8 cellular contexts compared by ENCODE assay signal in the genomic region with DNA sequence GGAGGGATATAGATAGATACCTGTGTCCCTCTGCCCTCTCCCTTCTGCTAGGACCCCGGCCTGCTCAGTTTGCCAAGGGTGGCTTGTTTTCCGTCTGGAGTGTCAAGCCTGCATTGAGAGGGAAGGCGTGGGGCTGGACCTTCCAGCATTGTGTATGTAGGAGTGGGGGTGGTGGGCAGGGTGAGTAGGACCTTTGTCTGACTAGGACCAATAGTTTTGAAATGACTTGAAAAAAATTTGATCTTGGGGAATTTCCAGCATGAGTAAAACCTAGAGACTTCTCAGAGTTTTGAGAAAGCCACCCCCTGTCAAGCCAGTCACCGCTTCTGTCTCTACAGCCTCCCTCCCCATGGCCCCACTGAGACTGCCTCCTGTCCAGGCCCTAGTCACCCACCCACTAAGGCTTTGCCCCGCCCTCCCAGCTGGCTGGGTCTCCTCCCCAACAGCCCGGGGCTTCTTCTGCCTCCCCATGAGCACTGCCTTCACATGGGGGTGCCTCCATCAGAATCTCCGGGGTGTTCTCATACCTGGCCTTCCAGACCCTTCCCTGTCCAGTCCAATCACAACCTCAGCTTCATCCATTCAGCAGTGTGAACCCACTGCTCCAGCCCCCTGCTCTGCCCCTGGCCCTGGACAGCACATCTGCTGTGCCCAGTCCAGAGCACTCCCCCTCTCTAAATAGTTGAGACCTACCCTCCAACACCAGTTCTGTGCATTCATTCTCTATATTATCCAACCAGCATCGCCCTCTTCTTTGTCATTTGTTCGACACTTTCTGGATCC.
DNase-seq lines count a peak whose midpoint lies in the region; ATAC-seq lines count a peak whose summit lies in the region.

No MANE protein-coding gene starts in this region.

- H3K36me3 Mint-ChIP-seq in memory B cell = peaks cover 8% of the 10 kb centered on the region

- no peak overlapping the region for H3K4me3 Mint-ChIP-seq in memory B cell

- peak; percentile 85 for DNase-seq in stimulated activated naive CD4-positive, alpha-beta T cell treated with Interleukin-2 at 50 U/mL for 16 hours (lab: John Stamatoyannopoulos, UW)
- DNase-seq in stimulated activated naive CD4-positive, alpha-beta T cell (lab: John Stamatoyannopoulos, UW) = no peak
- peak in 2 of 3 experiments; percentile 69 to 71 for DNase-seq in activated CD8-positive, alpha-beta memory T cell treated with anti-CD3 and anti-CD28 coated beads for 48 hours (ENCODE audit: low read depth in 2 of 3, low spot score in 2 of 3)
- DNase-seq in memory B cell (ENCODE audit: low spot score in 2 of 2) (no peak), dedifferentiated amniotic fluid mesenchymal stem cell (ENCODE audit: extremely low spot score) (no peak), SHP77 (lab: John Stamatoyannopoulos, UW) (no peak), Right ventricle myocardium superior (no peak)

- no peaks in the 10 kb centered on the region for H3K27me3 Mint-ChIP-seq in memory B cell

- intact Hi-C loops in Right ventricle myocardium superior (cut with DNase I) = no loop called here

- H3K9me3 Mint-ChIP-seq in memory B cell = no peaks in the 10 kb centered on the region

- H3K27ac Mint-ChIP-seq in memory B cell = peak overlapping the region; percentile 80

- peak; percentile 83 for ATAC-seq in HG03108 (IDR thresholded peaks at IDR 0.05; ENCODE audit: unreplicated experiment)
- peak; percentile 47 for ATAC-seq in memory B cell (ENCODE audit: low read depth)
- no peak for ATAC-seq in Right ventricle myocardium superior (ENCODE audit: poor library complexity)

- peaks cover 50% of the 10 kb centered on the region for H3K4me1 Mint-ChIP-seq in memory B cell

Comparison
In these comparisons a context has a peak if more than half of its experiments do, and no peak if none do; other contexts are left out.
1. DNase-seq: peak in stimulated activated naive CD4-positive, alpha-beta T cell treated with Interleukin-2 at 50 U/mL for 16 hours (single experiment) and activated CD8-positive, alpha-beta memory T cell treated with anti-CD3 and anti-CD28 coated beads for 48 hours (2 of 3); none in stimulated activated naive CD4-positive, alpha-beta T cell (0 of 6), memory B cell (0 of 2), dedifferentiated amniotic fluid mesenchymal stem cell (single experiment), SHP77 (0 of 2) and Right ventricle myocardium superior (single experiment).